ENCODE assay signal across 9 cellular contexts in genomic region chr1:231395051-231395995, GRCh38. TPM values are rescaled to one million over a fixed set of nuclear protein-coding genes. Genes with fewer than 3 reads are reported as not detected.
DNase-seq lines count a peak whose midpoint lies in the region; ATAC-seq and TF ChIP-seq lines count a peak whose summit lies in the region.
"Had no signal": no experiment of that assay in that cellular context is flagged by ENCODE, and none has a peak within 500 bp of the region (broad histone marks: within the 10 kb centered on the region; RNA-seq: fewer than 3 reads in every experiment).

No MANE protein-coding gene starts in this region.

- H3K9me3 ChIP-seq in CD4-positive, CD25-positive, alpha-beta regulatory T cell (ENCODE audit: control insufficient read depth in 2 of 2, low read length in 2 of 2) = no peaks in the 10 kb centered on the region
- no peaks in the 10 kb centered on the region for H3K9me3 ChIP-seq in Panc1 (ENCODE audit: control insufficient read depth, insufficient read depth, low read depth, low read length)
- H3K9me3 ChIP-seq in osteoblast (ENCODE audit: low read depth, low read length) = no peaks in the 10 kb centered on the region

- H3K4me2 ChIP-seq in osteoblast (ENCODE audit: insufficient read depth, low read length) = peak overlapping the region; percentile 82

- H3K4me1 Mint-ChIP-seq in CD4-positive, CD25-positive, alpha-beta regulatory T cell = peaks cover 42 to 80% (median 58%) of the 10 kb centered on the region in 4 donors
- H3K4me1 Mint-ChIP-seq in activated CD4-positive, alpha-beta T cell treated with anti-CD3 and anti-CD28 coated beads, Interleukin-2, amount 10 ng/mL, durations not matched to agents 24 days and 14 days = peaks cover 27% of the 10 kb centered on the region

- H2AFZ ChIP-seq in osteoblast (ENCODE audit: low read length) = peak overlapping the region; percentile 78

- peaks cover 5% of the 10 kb centered on the region for H4K20me1 ChIP-seq in osteoblast (ENCODE audit: insufficient read depth, low read length)

- no peaks in the 10 kb centered on the region for H3K27me3 Mint-ChIP-seq in CD4-positive, CD25-positive, alpha-beta regulatory T cell
- H3K27me3 Mint-ChIP-seq in activated CD4-positive, alpha-beta T cell treated with anti-CD3 and anti-CD28 coated beads, Interleukin-2, amount 10 ng/mL, durations not matched to agents 24 days and 14 days = no peaks in the 10 kb centered on the region

- H3K4me3 Mint-ChIP-seq in CD4-positive, CD25-positive, alpha-beta regulatory T cell = no peak overlapping the region
- no peak overlapping the region for H3K4me3 Mint-ChIP-seq in activated CD4-positive, alpha-beta T cell treated with anti-CD3 and anti-CD28 coated beads, Interleukin-2, amount 10 ng/mL, durations not matched to agents 24 days and 14 days

- no peak overlapping the region for H3K4me3 ChIP-seq in CD4-positive, CD25-positive, alpha-beta regulatory T cell (ENCODE audit: low read depth, low read length)
- H3K4me3 ChIP-seq in Panc1 (ENCODE audit: low read depth in 2 of 2, low read length in 2 of 2) (peak overlapping the region in 1 of 2 experiments; percentile 7; a peak in 1 of 4 replicates), osteoblast (ENCODE audit: insufficient read depth, low read length) (peak overlapping the region; percentile 52)

- no TSS peak for BruUV-seq in Panc1 (replicated peaks; lab: Mats Ljungman, UMichigan)

- POLR2A ChIA-PET in Panc1 (lab: Charles Lee) = no interaction called here

- H3K36me3 ChIP-seq in CD4-positive, CD25-positive, alpha-beta regulatory T cell (ENCODE audit: control insufficient read depth, insufficient read depth, low read length) = no peaks in the 10 kb centered on the region
- no peaks in the 10 kb centered on the region for H3K36me3 ChIP-seq in Panc1 (ENCODE audit: control insufficient read depth, insufficient read depth, low read length)
- no peaks in the 10 kb centered on the region for H3K36me3 ChIP-seq in osteoblast (ENCODE audit: insufficient read depth, low read length)

- H3K4me1 ChIP-seq in CD4-positive, CD25-positive, alpha-beta regulatory T cell (ENCODE audit: control insufficient read depth, insufficient read depth, low read length, poor library complexity, severe bottlenecking) = no peaks in the 10 kb centered on the region
- H3K4me1 ChIP-seq in Panc1 (ENCODE audit: control insufficient read depth, insufficient read depth, low read length) (peaks cover 31% of the 10 kb centered on the region), osteoblast (ENCODE audit: insufficient read depth, low read length) (peaks cover 22% of the 10 kb centered on the region)

- CTCF ChIA-PET in Panc1 (lab: Charles Lee) = no interaction called here

- no peak for ATAC-seq in CD4-positive, CD25-positive, alpha-beta regulatory T cell (ENCODE audit: low read depth in 2 of 2)
- ATAC-seq in Panc1 (peak; percentile 95), HG03175 (IDR thresholded peaks at IDR 0.05; ENCODE audit: unreplicated experiment) (no peak), GM21367 (IDR thresholded peaks at IDR 0.05; ENCODE audit: unreplicated experiment) (no peak)

- H3K27me3 ChIP-seq in CD4-positive, CD25-positive, alpha-beta regulatory T cell (ENCODE audit: control insufficient read depth, insufficient read depth, low read length) = no peaks in the 10 kb centered on the region
- H3K27me3 ChIP-seq in Panc1 (ENCODE audit: control insufficient read depth, insufficient read depth, low read length) (no peaks in the 10 kb centered on the region), osteoblast (ENCODE audit: insufficient read depth, low read length) (no peaks in the 10 kb centered on the region)

- peaks cover 63% of the 10 kb centered on the region for H3K79me2 ChIP-seq in osteoblast (ENCODE audit: insufficient read depth, low read length)

- in situ Hi-C loops in Panc1 (cut with HindIII; ENCODE audit: low pct_unique_long_range_greater_than_20kb, low sequenced_read_pairs) = no loop called here

- TF ChIP-seq CTCF in Panc1 (IDR thresholded peaks at IDR 0.05) (no peak), osteoblast (IDR thresholded peaks at IDR 0.05; ENCODE audit: extremely low read depth, low read depth, low read length) (no peak)

- H3K27ac ChIP-seq in CD4-positive, CD25-positive, alpha-beta regulatory T cell (ENCODE audit: insufficient read depth, low read length, poor library complexity, severe bottlenecking) = no peak overlapping the region
- H3K27ac ChIP-seq in Panc1 (ENCODE audit: low read length) = peak overlapping the region; percentile 77
- peak overlapping the region; percentile 99 for H3K27ac ChIP-seq in osteoblast (ENCODE audit: low read depth, low read length)

- no peak for DNase-seq in CD4-positive, CD25-positive, alpha-beta regulatory T cell
- peak; percentile 90 for DNase-seq in Panc1 (ENCODE audit: low read depth, low spot score)
- DNase-seq in fibroblast of gingiva (ENCODE audit: low read depth) = peak; percentile 91
- peak; percentile 94 for DNase-seq in osteoblast (ENCODE audit: insufficient read length, low spot score, missing footprints)
- DNase-seq in NCI-H748 (lab: John Stamatoyannopoulos, UW; ENCODE audit: unreplicated experiment) = no peak
- no peak for DNase-seq in activated CD4-positive, alpha-beta T cell treated with anti-CD3 and anti-CD28 coated beads, Interleukin-2, amount 10 ng/mL, durations not matched to agents 24 days and 14 days
- DNase-seq: midbrain had no signal

- H3K27ac Mint-ChIP-seq in CD4-positive, CD25-positive, alpha-beta regulatory T cell = peak overlapping the region in 2 of 3 donors; percentile 28 to 60
- no peak overlapping the region for H3K27ac Mint-ChIP-seq in activated CD4-positive, alpha-beta T cell treated with anti-CD3 and anti-CD28 coated beads, Interleukin-2, amount 10 ng/mL, durations not matched to agents 24 days and 14 days

- intact Hi-C loops in Panc1 (cut with micrococcal nuclease; ENCODE audit: unreplicated experiment) = no loop called here
- intact Hi-C loops in activated CD4-positive, alpha-beta T cell treated with anti-CD3 and anti-CD28 coated beads, Interleukin-2, amount 10 ng/mL, durations not matched to agents 24 days and 14 days (cut with micrococcal nuclease) = no loop called here

- no peaks in the 10 kb centered on the region for H3K9me3 Mint-ChIP-seq in CD4-positive, CD25-positive, alpha-beta regulatory T cell
- no peaks in the 10 kb centered on the region for H3K9me3 Mint-ChIP-seq in activated CD4-positive, alpha-beta T cell treated with anti-CD3 and anti-CD28 coated beads, Interleukin-2, amount 10 ng/mL, durations not matched to agents 24 days and 14 days

- H3K36me3 Mint-ChIP-seq in CD4-positive, CD25-positive, alpha-beta regulatory T cell = peaks cover 9% of the 10 kb centered on the region
- H3K36me3 Mint-ChIP-seq in activated CD4-positive, alpha-beta T cell treated with anti-CD3 and anti-CD28 coated beads, Interleukin-2, amount 10 ng/mL, durations not matched to agents 24 days and 14 days (ENCODE audit: low read depth) = peaks cover 17% of the 10 kb centered on the region

RNA-seq across cellular contexts. Expression of gene EGLN1, which starts 26.8 kb away (rescaled TPM):
- 18.4 TPM for total RNA-seq in CD4-positive, CD25-positive, alpha-beta regulatory T cell
- polyA plus RNA-seq in CD4-positive, CD25-positive, alpha-beta regulatory T cell = 10 to 100 TPM; 20.7 to 31.6 (median 24.2) TPM
- total RNA-seq in Panc1 (2021; ENCODE audit: unreplicated experiment) = 29.0 TPM
- 18.5 TPM for polyA plus RNA-seq in Panc1 (2012; ENCODE audit: insufficient read length)
- total RNA-seq in osteoblast = 32.1 and 52.5 TPM in 2 replicates
- total RNA-seq in activated CD4-positive, alpha-beta T cell treated with anti-CD3 and anti-CD28 coated beads, Interleukin-2, amount 10 ng/mL, durations not matched to agents 24 days and 14 days = 21.4 and 23.9 TPM in 2 replicates

RNA-seq across cellular contexts. Expression of gene SPRTN, which starts 57.2 kb away (rescaled TPM):
- 31.3 TPM for total RNA-seq in CD4-positive, CD25-positive, alpha-beta regulatory T cell
- 10 to 100 TPM; 18.5 to 27.3 (median 23.1) TPM for polyA plus RNA-seq in CD4-positive, CD25-positive, alpha-beta regulatory T cell
- total RNA-seq in Panc1 (2021; ENCODE audit: unreplicated experiment) (20.0 TPM), osteoblast (15.3 and 17.0 TPM in 2 replicates)
- 14.0 TPM for polyA plus RNA-seq in Panc1 (2012; ENCODE audit: insufficient read length)
- 13.3 and 18.0 TPM in 2 replicates for total RNA-seq in activated CD4-positive, alpha-beta T cell treated with anti-CD3 and anti-CD28 coated beads, Interleukin-2, amount 10 ng/mL, durations not matched to agents 24 days and 14 days

RNA-seq across cellular contexts. Expression of gene EXOC8, which starts 57.7 kb away (rescaled TPM):
- 46.1 TPM for total RNA-seq in CD4-positive, CD25-positive, alpha-beta regulatory T cell
- polyA plus RNA-seq in CD4-positive, CD25-positive, alpha-beta regulatory T cell = 1 to 10 TPM; 3.9 to 5.4 (median 4.1) TPM
- total RNA-seq in Panc1 (2021; ENCODE audit: unreplicated experiment) = 14.0 TPM
- polyA plus RNA-seq in Panc1 (2012; ENCODE audit: insufficient read length) = 4.3 TPM
- total RNA-seq in osteoblast = 14.4 and 16.3 TPM in 2 replicates
- total RNA-seq in activated CD4-positive, alpha-beta T cell treated with anti-CD3 and anti-CD28 coated beads, Interleukin-2, amount 10 ng/mL, durations not matched to agents 24 days and 14 days = 12.4 and 13.3 TPM in 2 replicates

Comparison
In these comparisons a context has a peak if more than half of its experiments do, and no peak if none do; other contexts are left out.
1. DNase-seq: peak in Panc1 (single experiment), fibroblast of gingiva (single experiment) and osteoblast (single experiment); none in CD4-positive, CD25-positive, alpha-beta regulatory T cell (0 of 3), NCI-H748 (single experiment) and activated CD4-positive, alpha-beta T cell treated with anti-CD3 and anti-CD28 coated beads, Interleukin-2, amount 10 ng/mL, durations not matched to agents 24 days and 14 days (single experiment).